In genomic region chr5:139675213-139675612, GRCh38 we compare ENCODE assay signal across 19 cellular contexts. TPM values are rescaled to one million over a fixed set of nuclear protein-coding genes. Genes with fewer than 3 reads are reported as not detected.
A peak's percentile ranks its signal among the peaks of the same experiment; 100 is the strongest.
DNase-seq lines count a peak whose midpoint lies in the region; ATAC-seq and TF ChIP-seq lines count a peak whose summit lies in the region.
"Had no signal": no experiment of that assay in that cellular context is flagged by ENCODE, and none has a peak within 500 bp of the region (broad histone marks: within the 10 kb centered on the region; RNA-seq: fewer than 3 reads in every experiment).

No MANE protein-coding gene starts in this region.

- no peak for TF ChIP-seq POLR2A in thyroid gland (IDR thresholded peaks at IDR 0.05)

- WGBS in heart right ventricle, 2 donors: 64 to 67% methylated on average over 4 of the region's 4 CpGs
- WGBS in right cardiac atrium: 70% methylated on average over 4 of the region's 4 CpGs
- 60 to 84% methylated on average over 2 to 4 of the region's 4 CpGs for WGBS in thyroid gland, 2 donors

- H3K36me3 ChIP-seq in heart right ventricle (peaks cover 0 to 7% (median 0%) of the 10 kb centered on the region in 9 donors), thyroid gland (peaks cover 0 to 3% of the 10 kb centered on the region in 2 donors)
- H3K36me3 ChIP-seq: adrenal gland, vagina had no signal

- peaks cover 56% of the 10 kb centered on the region for H3K4me1 Mint-ChIP-seq in neural crest cell

- no peak overlapping the region for H3K27ac Mint-ChIP-seq in neural crest cell (ENCODE audit: unreplicated experiment)

- H3K9me3 ChIP-seq in heart right ventricle (no peaks in the 10 kb centered on the region), right cardiac atrium (ENCODE audit: control insufficient read depth, low read length) (no peaks in the 10 kb centered on the region), thyroid gland (no peaks in the 10 kb centered on the region)
- H3K9me3 ChIP-seq: A549, adrenal gland, vagina had no signal

- H3K4me1 ChIP-seq in heart right ventricle: peaks cover 60 to 96% (median 85%) of the 10 kb centered on the region in 9 donors
- H3K4me1 ChIP-seq in right cardiac atrium (ENCODE audit: control insufficient read depth, insufficient read depth, low read length): peaks cover 32% of the 10 kb centered on the region
- H3K4me1 ChIP-seq in thyroid gland: peaks cover 42 to 85% of the 10 kb centered on the region in 2 donors

- H3K27ac ChIP-seq in heart right ventricle (peak overlapping the region in 6 of 10 donors; percentile 1 to 40 (median 4)), right cardiac atrium (ENCODE audit: low read length) (no peak overlapping the region), thyroid gland (peak overlapping the region in 2 of 3 donors; percentile 28 to 33)
- H3K27ac ChIP-seq: A549, vagina had no signal

- H3K4me3 Mint-ChIP-seq in neural crest cell: peak overlapping the region; percentile 8

- intact Hi-C loops in heart right ventricle (cut with DNase I): no loop called here
- intact Hi-C loops in right cardiac atrium (cut with DNase I): no loop called here
- intact Hi-C loops in thyroid gland (cut with DNase I): no loop called here

- H3K27me3 ChIP-seq in heart right ventricle (no peaks in the 10 kb centered on the region), right cardiac atrium (ENCODE audit: control insufficient read depth, insufficient read depth) (no peaks in the 10 kb centered on the region), thyroid gland (no peaks in the 10 kb centered on the region)
- H3K27me3 ChIP-seq: adrenal gland, vagina had no signal

- TF ChIP-seq CTCF in heart right ventricle (IDR thresholded peaks at IDR 0.05) (no peak), epithelial cell of proximal tubule (conservative IDR thresholded peaks at IDR 0.05; ENCODE audit: low read depth, low read length) (peak; percentile 5), neural crest cell (conservative IDR thresholded peaks at IDR 0.05) (no peak), thyroid gland (IDR thresholded peaks at IDR 0.05) (no peak)

- DNase-seq in heart right ventricle: no peak
- no peak for DNase-seq in right cardiac atrium
- no peak for DNase-seq in epithelial cell of proximal tubule (ENCODE audit: low read depth)
- DNase-seq in neural crest cell (ENCODE audit: low read depth, low spot score): no peak
- DNase-seq in thyroid gland: no peak
- no peak for DNase-seq in mucosa of gallbladder (ENCODE audit: low spot score)
- DNase-seq in inferior parietal cortex (ENCODE audit: extremely low spot score): no peak
- DNase-seq: adrenal gland; Calu3; cortex of kidney; NCI-H1092; NCI-H2171 treated with DMSO at 0.1 percent for 48 hours; NK-92 treated with Interleukin-12 subunit alpha and Interleukin-12 subunit beta, amount 100 ng/mL, for 24 hours; SIG-M5; stimulated activated CD8-positive, alpha-beta memory T cell treated with anti-CD3 and anti-CD28 coated beads, Interleukin-4, amount 100 ng/mL, for 48 hours; T-helper 9 cell had no signal

- no peaks in the 10 kb centered on the region for H3K27me3 Mint-ChIP-seq in neural crest cell (ENCODE audit: low read depth)

- ATAC-seq in heart right ventricle (peak in 1 of 8 donors; percentile 4), right cardiac atrium (no peak), GM21737 (IDR thresholded peaks at IDR 0.05; ENCODE audit: unreplicated experiment) (no peak)

- no peaks in the 10 kb centered on the region for H3K9me3 Mint-ChIP-seq in neural crest cell

- H3K36me3 Mint-ChIP-seq in neural crest cell (ENCODE audit: low read depth): no peaks in the 10 kb centered on the region

- H3K4me3 ChIP-seq in heart right ventricle: no peak overlapping the region
- H3K4me3 ChIP-seq in right cardiac atrium (ENCODE audit: low read length): no peak overlapping the region
- no peak overlapping the region for H3K4me3 ChIP-seq in epithelial cell of proximal tubule (ENCODE audit: low read depth, low read length)
- H3K4me3 ChIP-seq in thyroid gland (replicated peaks in 1 of 3): no peak overlapping the region
- H3K4me3 ChIP-seq: A549, adrenal gland, vagina had no signal

RNA-seq across cellular contexts. Expression of gene CXXC5, which starts 27.1 kb away (rescaled TPM):
- 10 to 100 TPM; 30.7 to 51.6 (median 37.9) TPM for total RNA-seq in heart right ventricle
- 10 to 100 TPM; 28.7 to 31.4 TPM for polyA plus RNA-seq in heart right ventricle
- total RNA-seq in right cardiac atrium: 10 to 100 TPM; 33.9 to 70.5 (median 55.9) TPM
- 47.5 TPM for polyA plus RNA-seq in right cardiac atrium
- total RNA-seq in epithelial cell of proximal tubule: 45.0 and 56.4 TPM in 2 replicates
- total RNA-seq in neural crest cell: 29.2 and 30.4 TPM in 2 replicates
- total RNA-seq in thyroid gland: 10 to 100 TPM; 52.3 to 81.8 (median 62.6) TPM
- 71.7 TPM for total RNA-seq in mucosa of gallbladder
